ENCODE assay signal across 18 cellular contexts in genomic region chr18:9120796-9121195, GRCh38. TPM values are rescaled to one million over a fixed set of nuclear protein-coding genes. Genes with fewer than 3 reads are reported as not detected.
DNase-seq lines count a peak whose midpoint lies in the region; ATAC-seq and TF ChIP-seq lines count a peak whose summit lies in the region.
"Had no signal": no experiment of that assay in that cellular context is flagged by ENCODE, and none has a peak within 500 bp of the region (broad histone marks: within the 10 kb centered on the region; RNA-seq: fewer than 3 reads in every experiment).

No MANE protein-coding gene starts in this region.

- CTCF ChIA-PET in CD8-positive, alpha-beta T cell (lab: Charles Lee): interaction anchor here (1.1 to 1.4 kb wide), 2 partner anchors 14 to 17 kb away, joined by 3 to 5 read pairs; no protein-coding TSS in a partner anchor

- H3K27me3 ChIP-seq in CD8-positive, alpha-beta T cell (ENCODE audit: insufficient read depth, low read length): no peaks in the 10 kb centered on the region

- POLR2A ChIA-PET in CD8-positive, alpha-beta T cell (lab: Charles Lee): interaction anchor here (1.0 to 5.8 kb wide), 3 partner anchors 17 to 38 kb away, joined by 4 to 78 read pairs (median 7); partner anchors contain the start of gene ANKRD12
- POLR2A ChIA-PET in naive thymus-derived CD8-positive, alpha-beta T cell (lab: Charles Lee): interaction anchor here (0.7 to 8.0 kb wide), 4 partner anchors 10 to 794 kb away, joined by 3 to 101 read pairs (median 8); partner anchors contain the start of gene ANKRD12

- no peak for DNase-seq in CD8-positive, alpha-beta T cell
- DNase-seq in activated naive CD8-positive, alpha-beta T cell treated with anti-CD3 and anti-CD28 coated beads, Interleukin-2, amount 50 U/mL, for 24 hours: no peak
- peak in 2 of 10 donors; percentile 30 to 42 for DNase-seq in naive thymus-derived CD8-positive, alpha-beta T cell
- DNase-seq in NCI-H446 treated with DMSO at 0.1 percent for 48 hours (lab: John Stamatoyannopoulos, UW) (no peak), AG08396 (ENCODE audit: low spot score) (no peak)
- DNase-seq: C1 segment of cervical spinal cord; hippocampal formation; NCI-H2081; NCI-H774; Right ventricle myocardium superior; stimulated activated CD8-positive, alpha-beta memory T cell treated with anti-CD3 and anti-CD28 coated beads, Interleukin-4, amount 100 ng/mL, for 48 hours; T-helper 9 cell; trophoblast cell had no signal

- H3K36me3 ChIP-seq in CD8-positive, alpha-beta T cell (ENCODE audit: insufficient read depth, low read length): peaks cover 19% of the 10 kb centered on the region

- ATAC-seq in CD8-positive, alpha-beta T cell: peak; percentile 30
- peak; percentile 34 for ATAC-seq in GM18867 (IDR thresholded peaks at IDR 0.05; ENCODE audit: unreplicated experiment)
- ATAC-seq in activated naive CD8-positive, alpha-beta T cell treated with anti-CD3 and anti-CD28 coated beads, Interleukin-2, amount 50 U/mL, for 24 hours: no peak
- peak; percentile 19 to 43 for ATAC-seq in naive thymus-derived CD8-positive, alpha-beta T cell
- no peak for ATAC-seq in GM19035 (IDR thresholded peaks at IDR 0.05; ENCODE audit: unreplicated experiment)
- ATAC-seq: left lobe of liver had no signal

- intact Hi-C loops in CD8-positive, alpha-beta T cell (cut with DNase I, micrococcal nuclease): loop anchor here in 1 of 2 experiments (1.0 kb wide), 1 partner anchor 16 kb away; the partner anchor contains the start of gene ANKRD12

- H3K4me1 Mint-ChIP-seq in CD8-positive, alpha-beta T cell (ENCODE audit: low read depth): peaks cover 72% of the 10 kb centered on the region
- peaks cover 78% of the 10 kb centered on the region for H3K4me1 Mint-ChIP-seq in activated naive CD8-positive, alpha-beta T cell treated with anti-CD3 and anti-CD28 coated beads, Interleukin-2, amount 50 U/mL, for 24 hours
- peaks cover 22 to 79% (median 59%) of the 10 kb centered on the region in 4 donors for H3K4me1 Mint-ChIP-seq in naive thymus-derived CD8-positive, alpha-beta T cell

- H3K27me3 Mint-ChIP-seq in CD8-positive, alpha-beta T cell (ENCODE audit: low read depth): no peaks in the 10 kb centered on the region
- H3K27me3 Mint-ChIP-seq in activated naive CD8-positive, alpha-beta T cell treated with anti-CD3 and anti-CD28 coated beads, Interleukin-2, amount 50 U/mL, for 24 hours: no peaks in the 10 kb centered on the region
- H3K27me3 Mint-ChIP-seq in naive thymus-derived CD8-positive, alpha-beta T cell: no peaks in the 10 kb centered on the region

- no peak overlapping the region for H3K4me3 ChIP-seq in CD8-positive, alpha-beta T cell (ENCODE audit: low read depth, low read length)

- peak overlapping the region; percentile 44 for H3K4me3 Mint-ChIP-seq in CD8-positive, alpha-beta T cell
- no peak overlapping the region for H3K4me3 Mint-ChIP-seq in activated naive CD8-positive, alpha-beta T cell treated with anti-CD3 and anti-CD28 coated beads, Interleukin-2, amount 50 U/mL, for 24 hours
- peak overlapping the region; percentile 31 to 84 (median 68) for H3K4me3 Mint-ChIP-seq in naive thymus-derived CD8-positive, alpha-beta T cell
- H3K4me3 Mint-ChIP-seq: nephron had no signal

- H3K9me3 ChIP-seq in CD8-positive, alpha-beta T cell (ENCODE audit: low read length): no peaks in the 10 kb centered on the region

- H3K9me3 Mint-ChIP-seq in CD8-positive, alpha-beta T cell: no peaks in the 10 kb centered on the region
- no peaks in the 10 kb centered on the region for H3K9me3 Mint-ChIP-seq in activated naive CD8-positive, alpha-beta T cell treated with anti-CD3 and anti-CD28 coated beads, Interleukin-2, amount 50 U/mL, for 24 hours
- H3K9me3 Mint-ChIP-seq in naive thymus-derived CD8-positive, alpha-beta T cell: no peaks in the 10 kb centered on the region
- H3K9me3 Mint-ChIP-seq: nephron had no signal

- peaks cover 48% of the 10 kb centered on the region for H3K36me3 Mint-ChIP-seq in CD8-positive, alpha-beta T cell
- peaks cover 59% of the 10 kb centered on the region for H3K36me3 Mint-ChIP-seq in activated naive CD8-positive, alpha-beta T cell treated with anti-CD3 and anti-CD28 coated beads, Interleukin-2, amount 50 U/mL, for 24 hours (ENCODE audit: low read depth)
- peaks cover 0 to 59% (median 10%) of the 10 kb centered on the region in 3 donors for H3K36me3 Mint-ChIP-seq in naive thymus-derived CD8-positive, alpha-beta T cell

- H3K27ac Mint-ChIP-seq in CD8-positive, alpha-beta T cell: peak overlapping the region; percentile 86
- H3K27ac Mint-ChIP-seq in activated naive CD8-positive, alpha-beta T cell treated with anti-CD3 and anti-CD28 coated beads, Interleukin-2, amount 50 U/mL, for 24 hours: peak overlapping the region; percentile 59
- peak overlapping the region; percentile 10 to 94 (median 89) for H3K27ac Mint-ChIP-seq in naive thymus-derived CD8-positive, alpha-beta T cell
- H3K27ac Mint-ChIP-seq: nephron had no signal

- peaks cover 74% of the 10 kb centered on the region for H3K4me1 ChIP-seq in CD8-positive, alpha-beta T cell (ENCODE audit: insufficient read depth, low read length)

- peak overlapping the region; percentile 21 for H3K27ac ChIP-seq in CD8-positive, alpha-beta T cell (ENCODE audit: low read depth, low read length)
- H3K27ac ChIP-seq: epithelial cell of prostate had no signal

- TF ChIP-seq CTCF in CD8-positive, alpha-beta T cell (IDR thresholded peaks at IDR 0.05): no peak

RNA-seq across cellular contexts. Expression of gene ANKRD12, which starts 15.8 kb away (rescaled TPM):
- total RNA-seq in CD8-positive, alpha-beta T cell: 100 to 1,000 TPM; 167 to 177 TPM
- 100 to 1,000 TPM; 198 to 212 TPM for total RNA-seq in naive thymus-derived CD8-positive, alpha-beta T cell
- 10 to 100 TPM; 15.7 to 70.4 (median 26.3) TPM for polyA plus RNA-seq in naive thymus-derived CD8-positive, alpha-beta T cell

RNA-seq across cellular contexts. Expression of gene NDUFV2, which starts 18.3 kb away (rescaled TPM):
- total RNA-seq in CD8-positive, alpha-beta T cell: 100 to 1,000 TPM; 229 to 249 TPM
- 100 to 1,000 TPM; 149 to 166 TPM for total RNA-seq in naive thymus-derived CD8-positive, alpha-beta T cell
- 100 to 1,000 TPM; 106 to 155 (median 128) TPM for polyA plus RNA-seq in naive thymus-derived CD8-positive, alpha-beta T cell

Comparison
In these comparisons a context has a peak if more than half of its experiments do, and no peak if none do; other contexts are left out.
1. ATAC-seq: peak in CD8-positive, alpha-beta T cell (single experiment), GM18867 (single experiment) and naive thymus-derived CD8-positive, alpha-beta T cell (2 of 2); none in activated naive CD8-positive, alpha-beta T cell treated with anti-CD3 and anti-CD28 coated beads, Interleukin-2, amount 50 U/mL, for 24 hours (single experiment) and GM19035 (single experiment).
2. Peak in every context shown above with its lines, with median percentiles within 50 percentile points of each other: H3K27ac Mint-ChIP-seq.